ENCODE assay signal across 8 cellular contexts in genomic region chr2:30239308-30240161, GRCh38. TPM values are rescaled to one million over a fixed set of nuclear protein-coding genes. Genes with fewer than 3 reads are reported as not detected.
DNase-seq lines count a peak whose midpoint lies in the region; ATAC-seq and TF ChIP-seq lines count a peak whose summit lies in the region.

No MANE protein-coding gene starts in this region.

- peak overlapping the region; percentile 94 for H3K27ac Mint-ChIP-seq in activated B cell treated with CpG ODN at 0.5 μM for 24 hours

- H3K27me3 ChIP-seq in DOHH2 (ENCODE audit: control insufficient read depth, low read length) (peaks cover 2% of the 10 kb centered on the region; the same call in 1 of the 2 replicates), liver (ENCODE audit: control insufficient read depth in 4 of 4, insufficient read depth in 4 of 4, low read length in 3 of 4) (no peaks in the 10 kb centered on the region)

- intact Hi-C loops in activated B cell treated with CpG ODN at 0.5 μM for 24 hours (cut with micrococcal nuclease): loop anchor here (2.0 to 10.0 kb wide), 2 partner anchors 13 to 235 kb away; no protein-coding TSS in a partner anchor

- no peaks in the 10 kb centered on the region for H3F3A ChIP-seq in DOHH2 (ENCODE audit: control insufficient read depth, insufficient read depth)

- no peaks in the 10 kb centered on the region for H3K9me3 Mint-ChIP-seq in activated B cell treated with CpG ODN at 0.5 μM for 24 hours

- peaks cover 9% of the 10 kb centered on the region for H3K4me1 ChIP-seq in DOHH2 (ENCODE audit: control insufficient read depth, low read length)
- H3K4me1 ChIP-seq in liver (ENCODE audit: control insufficient read depth in 4 of 4, insufficient read depth in 4 of 4, low read length in 3 of 4): peaks cover 0 to 8% (median 0%) of the 10 kb centered on the region in 4 donors

- peak overlapping the region; percentile 21 for H3K4me3 Mint-ChIP-seq in activated B cell treated with CpG ODN at 0.5 μM for 24 hours

- TF ChIP-seq CTCF in DOHH2 (IDR thresholded peaks at IDR 0.05; ENCODE audit: low read depth, low read length, poor library complexity, severe bottlenecking) (peak; percentile 92), activated B cell treated with CpG ODN at 0.5 μM for 24 hours (IDR thresholded peaks at IDR 0.05) (peak; percentile 44), choroid plexus epithelial cell (conservative IDR thresholded peaks at IDR 0.05; ENCODE audit: low read depth, low read length) (peak; percentile 95), liver (IDR thresholded peaks at IDR 0.05; ENCODE audit: low read depth, low read length, missing input control) (peak; percentile 69)

- H3K79me2 ChIP-seq in DOHH2 (ENCODE audit: control insufficient read depth, low read length): no peaks in the 10 kb centered on the region

- H3K4me1 Mint-ChIP-seq in activated B cell treated with CpG ODN at 0.5 μM for 24 hours: peaks cover 92% of the 10 kb centered on the region

- 68% methylated on average over 15 of the region's 15 CpGs for WGBS in liver

- H3K4me3 ChIP-seq in DOHH2 (ENCODE audit: low read length) (no peak overlapping the region), choroid plexus epithelial cell (ENCODE audit: low read depth, low read length) (no peak overlapping the region), liver (ENCODE audit: low read depth in 1 of 3, low read length in 3 of 3) (no peak overlapping the region)

- in situ Hi-C loops in KBM-7 (cut with MboI; ENCODE audit: low pct_unique_long_range_greater_than_20kb, low sequenced_read_pairs): no loop called here

- no peaks in the 10 kb centered on the region for H3K9me2 ChIP-seq in DOHH2 (replicated peaks; ENCODE audit: control insufficient read depth, low read length)

- H3K27me3 Mint-ChIP-seq in activated B cell treated with CpG ODN at 0.5 μM for 24 hours: no peaks in the 10 kb centered on the region

- no peak overlapping the region for H3K4me2 ChIP-seq in DOHH2 (ENCODE audit: low read length)

- ATAC-seq in activated B cell treated with CpG ODN at 0.5 μM for 24 hours (ENCODE audit: low read depth) (peak; percentile 71), GM21423 (IDR thresholded peaks at IDR 0.05; ENCODE audit: unreplicated experiment) (no peak), GM18498 (IDR thresholded peaks at IDR 0.05; ENCODE audit: unreplicated experiment) (no peak)

- H3K36me3 Mint-ChIP-seq in activated B cell treated with CpG ODN at 0.5 μM for 24 hours (ENCODE audit: low read depth): peaks cover 82% of the 10 kb centered on the region

- peaks cover 9% of the 10 kb centered on the region for H3K36me3 ChIP-seq in DOHH2 (ENCODE audit: control insufficient read depth, low read length)
- H3K36me3 ChIP-seq in liver (ENCODE audit: control insufficient read depth in 4 of 4, insufficient read depth in 3 of 4, low read depth in 1 of 4, low read length in 3 of 4): no peaks in the 10 kb centered on the region

- CTCF ChIA-PET in activated B cell treated with CpG ODN at 0.5 μM for 24 hours (lab: Charles Lee): interaction anchor here (0.8 to 3.5 kb wide), 19 partner anchors 9 to 472 kb away, joined by 3 to 15 read pairs (median 6); no protein-coding TSS in a partner anchor

- no peak overlapping the region for H3K27ac ChIP-seq in DOHH2 (ENCODE audit: low read depth, low read length)
- H3K27ac ChIP-seq in liver (ENCODE audit: low read depth in 1 of 2, low read length in 2 of 2): no peak overlapping the region

- no peaks in the 10 kb centered on the region for H4K20me1 ChIP-seq in DOHH2 (ENCODE audit: control insufficient read depth, insufficient read depth, low read depth, low read length)

- no peaks in the 10 kb centered on the region for H3K9me3 ChIP-seq in DOHH2 (ENCODE audit: control insufficient read depth, insufficient read depth, low read length)
- no peaks in the 10 kb centered on the region for H3K9me3 ChIP-seq in liver (ENCODE audit: control insufficient read depth in 4 of 4, low read length in 3 of 4)

- no peak overlapping the region for H3K9ac ChIP-seq in liver (ENCODE audit: low read depth in 1 of 2, low read length in 2 of 2)

- peak; percentile 66 for DNase-seq in KBM-7
- DNase-seq in activated B cell treated with CpG ODN at 0.5 μM for 24 hours: peak; percentile 60
- DNase-seq in choroid plexus epithelial cell (ENCODE audit: low read depth): peak; percentile 85
- DNase-seq in stimulated activated CD8-positive, alpha-beta memory T cell treated with anti-CD3 and anti-CD28 coated beads, Interleukin-12 subunit alpha, Interleukin-12 subunit beta, amount 100 ng/mL, for 1 hour (ENCODE audit: low read depth): peak; percentile 38

- POLR2A ChIA-PET in activated B cell treated with CpG ODN at 0.5 μM for 24 hours (lab: Charles Lee): interaction anchor here (0.6 to 2.3 kb wide), 10 partner anchors 8 to 97 kb away, joined by 3 to 10 read pairs (median 3); no protein-coding TSS in a partner anchor

- peak; percentile 67 to 80 for TF ChIP-seq RAD21 in liver (IDR thresholded peaks at IDR 0.05)

TF ChIP-seq in liver, 16 proteins besides CTCF, POLR2A, EP300 and RAD21:
- TF ChIP-seq MAX (IDR thresholded peaks at IDR 0.05) (no peak), RXRA (IDR thresholded peaks at IDR 0.05) (no peak), YY1 (IDR thresholded peaks at IDR 0.05) (no peak), EGR1 (IDR thresholded peaks at IDR 0.05; ENCODE audit: low read depth in 2 of 2) (no peak), FOXA2 (IDR thresholded peaks at IDR 0.05) (no peak), FOXA1 (IDR thresholded peaks at IDR 0.05) (no peak), TAF1 (conservative IDR thresholded peaks at IDR 0.05) (no peak)

RNA-seq across cellular contexts. Expression of gene LBH, which starts 8.2 kb away (rescaled TPM):
- 120 and 131 TPM in 2 replicates for total RNA-seq in activated B cell treated with CpG ODN at 0.5 μM for 24 hours
- total RNA-seq in liver: 10 to 100 TPM in 1 of 2 donors, 1 to 10 TPM in 1; 8.5 to 50.8 TPM
- 1 to 10 TPM; 4.1 to 9.6 TPM for polyA plus RNA-seq in liver

Comparison
In these comparisons a context has a peak if more than half of its experiments do, and no peak if none do; other contexts are left out.
1. CTCF ChIP-seq: peak in every context shown above with its lines; median percentile 95 in choroid plexus epithelial cell; 92 in DOHH2; 69 in liver; 44 in activated B cell treated with CpG ODN at 0.5 μM for 24 hours.